ENCODE assay signal across 13 cellular contexts in genomic region chr1:111758373-111758772, GRCh38. TPM values are rescaled to one million over a fixed set of nuclear protein-coding genes. Genes with fewer than 3 reads are reported as not detected.
DNase-seq lines count a peak whose midpoint lies in the region; ATAC-seq and TF ChIP-seq lines count a peak whose summit lies in the region.
"Had no signal": no experiment of that assay in that cellular context is flagged by ENCODE, and none has a peak within 500 bp of the region (broad histone marks: within the 10 kb centered on the region; RNA-seq: fewer than 3 reads in every experiment).

No MANE protein-coding gene starts in this region.

- H3K27me3 ChIP-seq in Loucy (ENCODE audit: insufficient read depth, low read length, poor library complexity, severe bottlenecking): no peaks in the 10 kb centered on the region

- H3K36me3 Mint-ChIP-seq in nephron (ENCODE audit: low read depth): peaks cover 43% of the 10 kb centered on the region

- H3K79me2 ChIP-seq in Loucy (ENCODE audit: insufficient read depth, low read length): peaks cover 64% of the 10 kb centered on the region

- H3K9me3 Mint-ChIP-seq in nephron: no peaks in the 10 kb centered on the region
- H3K9me3 Mint-ChIP-seq: activated naive CD4-positive, alpha-beta T cell treated with anti-CD3 and anti-CD28 coated beads, Interleukin-2, amount 10 ng/mL, durations not matched to agents 7 days and 5 days had no signal

- DNase-seq in SKM-1 treated with dmso at 0.1 percent for 144 hours (lab: John Stamatoyannopoulos, UW; ENCODE audit: unreplicated experiment): peak; percentile 20
- no peak for DNase-seq in SKM-1 (lab: John Stamatoyannopoulos, UW; ENCODE audit: unreplicated experiment)
- DNase-seq in astrocyte of the cerebellum (ENCODE audit: low read depth): no peak
- no peak for DNase-seq in RWPE1 (ENCODE audit: low spot score)
- DNase-seq in Right ventricle myocardium inferior (ENCODE audit: missing footprints): no peak
- DNase-seq: activated naive CD4-positive, alpha-beta T cell treated with anti-CD3 and anti-CD28 coated beads, Interleukin-2, amount 10 ng/mL, durations not matched to agents 7 days and 5 days; C1 segment of cervical spinal cord; kidney glomerular epithelial cell; NCI-H2029; T-helper 9 cell had no signal

- H4K20me1 ChIP-seq in Loucy (ENCODE audit: insufficient read depth, low read length, poor library complexity, severe bottlenecking): peaks cover 25% of the 10 kb centered on the region

- peak overlapping the region; percentile 95 for H3K4me3 ChIP-seq in Loucy (ENCODE audit: low read length, poor library complexity, severe bottlenecking)
- no peak overlapping the region for H3K4me3 ChIP-seq in astrocyte of the cerebellum (ENCODE audit: low read depth, low read length)

- TF ChIP-seq CTCF in Loucy (conservative IDR thresholded peaks at IDR 0.05; ENCODE audit: low read length): peak; percentile 62
- peak; percentile 13 for TF ChIP-seq CTCF in astrocyte of the cerebellum (IDR thresholded peaks at IDR 0.05; ENCODE audit: low read depth, low read length, missing control alignments)
- peak in 1 of 3 experiments; percentile 20 for TF ChIP-seq CTCF in nephron (IDR thresholded peaks at IDR 0.05; ENCODE audit: unreplicated experiment in 3 of 3)
- no peak for TF ChIP-seq CTCF in RWPE1 (conservative IDR thresholded peaks at IDR 0.05; ENCODE audit: low read depth)

- H3K9me3 ChIP-seq in Loucy (ENCODE audit: insufficient read depth, low read depth, low read length): no peaks in the 10 kb centered on the region

- no peaks in the 10 kb centered on the region for H3F3A ChIP-seq in Loucy (ENCODE audit: low read depth)

- CTCF ChIA-PET in RWPE1 (lab: Yijun Ruan, JAX): interaction anchor here (0.7 to 1.6 kb wide), 3 partner anchors 250 to 335 kb away, joined by 3 to 5 read pairs (median 3); no protein-coding TSS in a partner anchor

- in situ Hi-C loops in astrocyte of the cerebellum (cut with HindIII; ENCODE audit: low sequenced_read_pairs): loop anchor here (25.0 kb wide), 1 partner anchor 546 kb away; the partner anchor contains the start of gene DENND2D

- H2AFZ ChIP-seq in Loucy (ENCODE audit: low read length): no peak overlapping the region

- H3K9me2 ChIP-seq in Loucy (replicated peaks; ENCODE audit: low read depth, low read length): no peaks in the 10 kb centered on the region

- ATAC-seq in GM21381 (IDR thresholded peaks at IDR 0.05; ENCODE audit: unreplicated experiment) (no peak), Right ventricle myocardium inferior (no peak)

- H3K36me3 ChIP-seq in Loucy (ENCODE audit: insufficient read depth, low read length): peaks cover 31% of the 10 kb centered on the region

- intact Hi-C loops in Right ventricle myocardium inferior (cut with DNase I): loop anchor here (5.0 to 10.0 kb wide), 2 partner anchors 251 to 794 kb away; partner anchors contain the start of gene LRIF1

- H3K27me3 Mint-ChIP-seq in nephron (ENCODE audit: low read depth): no peaks in the 10 kb centered on the region
- H3K27me3 Mint-ChIP-seq: activated naive CD4-positive, alpha-beta T cell treated with anti-CD3 and anti-CD28 coated beads, Interleukin-2, amount 10 ng/mL, durations not matched to agents 7 days and 5 days had no signal

- peaks cover 16% of the 10 kb centered on the region for H3K4me1 Mint-ChIP-seq in nephron

- peak overlapping the region; percentile 66 to 83 (median 77) for H3K4me3 Mint-ChIP-seq in nephron
- H3K4me3 Mint-ChIP-seq: activated naive CD4-positive, alpha-beta T cell treated with anti-CD3 and anti-CD28 coated beads, Interleukin-2, amount 10 ng/mL, durations not matched to agents 7 days and 5 days had no signal

- H3K9ac ChIP-seq in Loucy (ENCODE audit: low read depth, low read length, poor library complexity, severe bottlenecking): peak overlapping the region; percentile 97

- peak overlapping the region in 2 of 3 experiments; percentile 16 to 31 for H3K27ac Mint-ChIP-seq in nephron
- H3K27ac Mint-ChIP-seq: activated naive CD4-positive, alpha-beta T cell treated with anti-CD3 and anti-CD28 coated beads, Interleukin-2, amount 10 ng/mL, durations not matched to agents 7 days and 5 days had no signal

- H3K4me2 ChIP-seq in Loucy (ENCODE audit: low read depth, low read length, poor library complexity, severe bottlenecking): peak overlapping the region; percentile 74

- H3K4me1 ChIP-seq in Loucy (ENCODE audit: insufficient read depth, low read length, poor library complexity, severe bottlenecking): peaks cover 38% of the 10 kb centered on the region

- no peak overlapping the region for H3K27ac ChIP-seq in RWPE1

- POLR2A ChIA-PET in RWPE1 (lab: Yijun Ruan, JAX; ENCODE audit: low non-redundant PET): no interaction called here

RNA-seq across cellular contexts. Expression of gene DDX20, which starts 2.7 kb away (rescaled TPM):
- 6.6 TPM for total RNA-seq in Right ventricle myocardium inferior

RNA-seq across cellular contexts. Expression of gene INKA2, which starts 19.2 kb away (rescaled TPM):
- total RNA-seq in Right ventricle myocardium inferior: 28.5 TPM
